Comparison of ENCODE assay signal across 12 cellular contexts in the genomic region with DNA sequence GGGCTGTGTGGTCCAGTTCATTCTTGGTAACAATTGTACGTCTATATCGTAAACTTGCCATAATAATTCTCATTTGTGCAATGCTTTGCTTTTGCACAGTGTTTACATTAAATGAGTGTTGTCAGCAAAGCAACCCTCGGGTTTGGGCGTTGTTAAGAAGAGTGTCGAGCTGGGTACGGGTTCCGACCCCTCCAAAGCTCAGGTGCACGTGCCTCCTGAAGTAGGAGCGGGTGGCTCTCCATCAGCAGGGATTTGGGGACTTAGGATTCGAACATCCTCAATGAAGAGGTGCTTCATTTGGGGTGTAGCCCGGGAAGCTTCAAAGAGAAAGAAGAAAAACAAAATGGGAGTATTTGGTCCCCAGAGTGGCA. TPM values are rescaled to one million over a fixed set of nuclear protein-coding genes. Genes with fewer than 3 reads are reported as not detected.
DNase-seq lines count a peak whose midpoint lies in the region; ATAC-seq and TF ChIP-seq lines count a peak whose summit lies in the region.
"Had no signal": no experiment of that assay in that cellular context is flagged by ENCODE, and none has a peak within 500 bp of the region (broad histone marks: within the 10 kb centered on the region; RNA-seq: fewer than 3 reads in every experiment).

No MANE protein-coding gene starts in this region.

- POLR2A ChIA-PET in activated CD4-positive, alpha-beta memory T cell treated with anti-CD3 and anti-CD28 coated beads, Interleukin-2, amount 10 ng/mL, durations not matched to agents 7 days and 5 days (lab: Charles Lee), result no interaction called here

- 8 to 21% (median 11%) methylated on average over 11 of the region's 11 CpGs for WGBS in spleen, 5 donors

- H3K27me3 ChIP-seq in spleen (replicated peaks in 1 of 7), result peaks cover 0 to 37% (median 12%) of the 10 kb centered on the region in 7 donors

- TF ChIP-seq POLR2A in spleen (IDR thresholded peaks at IDR 0.05), result no peak

- peaks cover 0 to 21% (median 17%) of the 10 kb centered on the region in 6 donors for H3K4me1 ChIP-seq in spleen

- CTCF ChIA-PET in activated CD4-positive, alpha-beta memory T cell treated with anti-CD3 and anti-CD28 coated beads, Interleukin-2, amount 10 ng/mL, durations not matched to agents 7 days and 5 days (lab: Charles Lee), result no interaction called here

- H3K9me3 ChIP-seq in iPS-18c (ENCODE audit: control insufficient read depth, insufficient read depth, low read length) (peaks cover 6% of the 10 kb centered on the region), spleen (no peaks in the 10 kb centered on the region)

- no peak overlapping the region for H3K27ac Mint-ChIP-seq in activated CD4-positive, alpha-beta memory T cell treated with anti-CD3 and anti-CD28 coated beads, Interleukin-2, amount 10 ng/mL, durations not matched to agents 7 days and 5 days

- ATAC-seq in GM21381 (IDR thresholded peaks at IDR 0.05; ENCODE audit: unreplicated experiment), result no peak
- ATAC-seq: HepG2 had no signal

- intact Hi-C loops in spleen (cut with DNase I; ENCODE audit: low total_unique reads), result no loop called here

- peaks cover 24% of the 10 kb centered on the region for H3K27me3 Mint-ChIP-seq in activated CD4-positive, alpha-beta memory T cell treated with anti-CD3 and anti-CD28 coated beads, Interleukin-2, amount 10 ng/mL, durations not matched to agents 7 days and 5 days

- H3K36me3 ChIP-seq in spleen, result peaks cover 0 to 21% (median 0%) of the 10 kb centered on the region in 6 donors

- H3K27ac ChIP-seq in spleen, result peak overlapping the region in 2 of 8 donors; percentile 74 to 85
- H3K27ac ChIP-seq: 22Rv1, epithelial cell of prostate had no signal

- peak overlapping the region; percentile 73 for H3K4me3 Mint-ChIP-seq in activated CD4-positive, alpha-beta memory T cell treated with anti-CD3 and anti-CD28 coated beads, Interleukin-2, amount 10 ng/mL, durations not matched to agents 7 days and 5 days

- TF ChIP-seq CTCF in spleen (IDR thresholded peaks at IDR 0.05 in 8 of 11, conservative IDR thresholded peaks at IDR 0.05 in 3 of 11), result no peak

- H3K36me3 Mint-ChIP-seq in activated CD4-positive, alpha-beta memory T cell treated with anti-CD3 and anti-CD28 coated beads, Interleukin-2, amount 10 ng/mL, durations not matched to agents 7 days and 5 days (ENCODE audit: low read depth), result no peaks in the 10 kb centered on the region

- H3K9me3 Mint-ChIP-seq in activated CD4-positive, alpha-beta memory T cell treated with anti-CD3 and anti-CD28 coated beads, Interleukin-2, amount 10 ng/mL, durations not matched to agents 7 days and 5 days, result no peaks in the 10 kb centered on the region

- H3K4me1 Mint-ChIP-seq in activated CD4-positive, alpha-beta memory T cell treated with anti-CD3 and anti-CD28 coated beads, Interleukin-2, amount 10 ng/mL, durations not matched to agents 7 days and 5 days, result peaks cover 11% of the 10 kb centered on the region

- H3K4me3 ChIP-seq in iPS-18c (ENCODE audit: insufficient read depth, low read depth, low read length) (peak overlapping the region; percentile 72; the same call in 1 of the 2 replicates), spleen (peak overlapping the region; percentile 37 to 84 (median 54))

- DNase-seq in NCI-H510A treated with DMSO at 0.1 percent for 48 hours (lab: John Stamatoyannopoulos, UW), result peak; percentile 2
- no peak for DNase-seq in NCI-H510A (lab: John Stamatoyannopoulos, UW)
- no peak for DNase-seq in activated CD4-positive, alpha-beta memory T cell treated with anti-CD3 and anti-CD28 coated beads, Interleukin-2, amount 10 ng/mL, durations not matched to agents 7 days and 5 days
- no peak for DNase-seq in spleen
- DNase-seq in NCI-H187 (lab: John Stamatoyannopoulos, UW), result no peak
- no peak for DNase-seq in cortex of kidney (lab: John Stamatoyannopoulos, UW)

RNA-seq across cellular contexts. Expression of gene TRIM58, which starts 1.0 kb away (rescaled TPM):
- under 1 TPM; 0.58 to 0.73 TPM for total RNA-seq in activated CD4-positive, alpha-beta memory T cell treated with anti-CD3 and anti-CD28 coated beads, Interleukin-2, amount 10 ng/mL, durations not matched to agents 7 days and 5 days
- total RNA-seq in spleen, result 10 to 100 TPM in 4 of 7 donors, 1 to 10 TPM in 3; 2.8 to 68.8 (median 11.3) TPM
- polyA plus RNA-seq in spleen, result 1 to 10 TPM in 1 of 3 donors, under 1 TPM in 2; 0.17 to 2.1 (median 0.21) TPM
- total RNA-seq: HepG2 had no signal
- polyA plus RNA-seq: H1, HepG2 had no signal

RNA-seq across cellular contexts. Expression of gene OR11L1, which starts 16.3 kb away (rescaled TPM):
- not detected for total RNA-seq in activated CD4-positive, alpha-beta memory T cell treated with anti-CD3 and anti-CD28 coated beads, Interleukin-2, amount 10 ng/mL, durations not matched to agents 7 days and 5 days
- total RNA-seq in spleen, result not detected
- not detected for polyA plus RNA-seq in spleen
- total RNA-seq: H1, HepG2 had no signal
- polyA plus RNA-seq: H1, HepG2 had no signal

RNA-seq across cellular contexts. Expression of gene OR14A16, which starts 34.1 kb away (rescaled TPM):
- not detected for total RNA-seq in activated CD4-positive, alpha-beta memory T cell treated with anti-CD3 and anti-CD28 coated beads, Interleukin-2, amount 10 ng/mL, durations not matched to agents 7 days and 5 days
- total RNA-seq in spleen, result not detected
- not detected for polyA plus RNA-seq in spleen
- total RNA-seq: H1, HepG2 had no signal
- polyA plus RNA-seq: H1, HepG2 had no signal

RNA-seq across cellular contexts. Expression of gene OR2W3, which starts 37.4 kb away (rescaled TPM):
- total RNA-seq in activated CD4-positive, alpha-beta memory T cell treated with anti-CD3 and anti-CD28 coated beads, Interleukin-2, amount 10 ng/mL, durations not matched to agents 7 days and 5 days, result under 1 TPM in 1 of 2 experiments, not detected in 1; 0.30 TPM
- total RNA-seq in spleen, result 10 to 100 TPM in 1 of 7 donors, 1 to 10 TPM in 5, not detected in 1; 1.1 to 11.2 (median 4.7) TPM
- under 1 TPM in 2 of 3 donors, not detected in 1; 0.29 to 0.35 TPM for polyA plus RNA-seq in spleen
- total RNA-seq: HepG2 had no signal
- polyA plus RNA-seq: HepG2 had no signal
